ENCODE assay signal across 11 cellular contexts in the genomic region with DNA sequence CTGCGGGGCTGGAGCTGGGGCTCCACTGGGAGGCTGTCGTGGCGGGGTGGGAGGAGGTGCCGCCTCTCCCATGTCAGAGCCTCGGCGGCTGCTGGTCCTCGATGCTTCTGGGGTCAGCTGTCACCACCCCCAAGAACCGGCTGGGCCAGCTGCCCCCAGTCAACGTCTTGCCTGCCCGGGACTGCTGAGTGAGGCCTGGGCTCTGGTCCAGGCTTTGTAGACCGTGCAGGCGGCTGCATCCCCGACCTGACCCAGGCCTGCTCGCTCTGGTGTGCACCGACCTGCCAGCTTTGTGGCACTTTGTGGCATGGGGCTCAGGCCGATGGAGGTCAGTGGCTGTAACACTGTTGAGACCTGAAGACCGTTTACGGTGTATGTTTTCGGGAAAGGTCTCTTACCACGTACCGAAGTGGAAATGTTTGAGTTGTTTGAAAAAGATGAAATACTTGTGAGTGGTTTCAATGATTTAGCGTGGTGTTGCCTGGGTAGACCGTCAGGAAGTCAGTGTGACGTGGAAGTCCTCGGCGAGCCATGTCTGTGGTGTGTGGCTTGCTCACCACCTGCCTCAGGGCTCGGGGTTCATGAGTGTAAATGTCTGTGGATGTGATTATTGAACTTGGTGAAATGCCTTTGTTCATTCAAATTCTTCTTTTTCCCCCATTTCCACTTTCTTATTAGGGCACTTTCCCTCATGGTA. TPM values are rescaled to one million over a fixed set of nuclear protein-coding genes. Genes with fewer than 3 reads are reported as not detected.
A peak's percentile ranks its signal among the peaks of the same experiment; 100 is the strongest.
DNase-seq lines count a peak whose midpoint lies in the region; ATAC-seq and TF ChIP-seq lines count a peak whose summit lies in the region.
"Had no signal": no experiment of that assay in that cellular context is flagged by ENCODE, and none has a peak within 500 bp of the region (broad histone marks: within the 10 kb centered on the region; RNA-seq: fewer than 3 reads in every experiment).

No MANE protein-coding gene starts in this region.

- TF ChIP-seq RAD21 in IMR-90 (IDR thresholded peaks at IDR 0.05; ENCODE audit: low read length): no peak

- peaks cover 4% of the 10 kb centered on the region; the same call in 1 of the 2 replicates for H3K9me1 ChIP-seq in IMR-90 (ENCODE audit: insufficient read depth, low read length)

- ATAC-seq in IMR-90 (ENCODE audit: low read depth) (peak; percentile 44), heart right ventricle (peak; percentile 21 to 53 (median 38)), HG02981 (IDR thresholded peaks at IDR 0.05; ENCODE audit: unreplicated experiment) (no peak)
- ATAC-seq: HepG2, right lobe of liver had no signal

- no peak overlapping the region for H2BK120ac ChIP-seq in IMR-90 (ENCODE audit: low read depth, low read length)

- H3K36me3 ChIP-seq in IMR-90 (ENCODE audit: control insufficient read depth, insufficient read depth, low read length) (peaks cover 7% of the 10 kb centered on the region; the same call in 1 of the 2 replicates), heart right ventricle (peaks cover 0 to 63% (median 0%) of the 10 kb centered on the region in 9 donors)
- H3K36me3 ChIP-seq: right lobe of liver had no signal

- TF ChIP-seq POLR2A in IMR-90 (IDR thresholded peaks at IDR 0.05; ENCODE audit: low read depth, low read length): no peak

- WGBS in IMR-90 (ENCODE audit: extremely low coverage in 2 of 2, insufficient read length in 1 of 2), 2 experiments: 33% methylated on average over 5 of the region's 27 CpGs; no CpG with 5 or more reads in 1 of the 2 experiments
- 52 to 56% methylated on average over 27 of the region's 27 CpGs for WGBS in heart right ventricle, 2 donors

- H3K23ac ChIP-seq in IMR-90 (ENCODE audit: low read depth, low read length): no peak overlapping the region

- no TSS peak for BruUV-seq in IMR-90 (replicated peaks; lab: Mats Ljungman, UMichigan)

- no peak overlapping the region for H4K8ac ChIP-seq in IMR-90 (ENCODE audit: low read depth in 2 of 2, low read length in 2 of 2)

- intact Hi-C loops in IMR-90 (cut with micrococcal nuclease): no loop called here
- intact Hi-C loops in heart right ventricle (cut with DNase I): no loop called here

- dilution Hi-C loops in IMR-90 (cut with HindIII; ENCODE audit: low sequenced_read_pairs, unreplicated experiment): no loop called here

- H3K4ac ChIP-seq in IMR-90 (ENCODE audit: low read depth, low read length): no peak overlapping the region

- no peak overlapping the region for H2AFZ ChIP-seq in IMR-90 (replicated peaks; ENCODE audit: low read length, poor library complexity)

- H2BK20ac ChIP-seq in IMR-90 (ENCODE audit: low read depth, low read length): no peak overlapping the region

- no peak overlapping the region for H4K91ac ChIP-seq in IMR-90 (ENCODE audit: insufficient read depth, low read depth, low read length)

- H4K5ac ChIP-seq in IMR-90 (ENCODE audit: low read depth, low read length): no peak overlapping the region

- H3K18ac ChIP-seq in IMR-90 (ENCODE audit: low read depth, low read length): no peak overlapping the region

- TF ChIP-seq CTCF in IMR-90 (conservative IDR thresholded peaks at IDR 0.05; ENCODE audit: low read depth, low read length) (no peak), heart right ventricle (IDR thresholded peaks at IDR 0.05) (no peak)

- H3K9me3 ChIP-seq in IMR-90 (ENCODE audit: control insufficient read depth, insufficient read depth, low read length) (no peaks in the 10 kb centered on the region), heart right ventricle (no peaks in the 10 kb centered on the region)
- H3K9me3 ChIP-seq: right lobe of liver had no signal

- POLR2A ChIA-PET in IMR-90 (lab: Charles Lee; ENCODE audit: unreplicated experiment): no interaction called here

- peaks cover 0 to 13% of the 10 kb centered on the region in 2 experiments; a peak in 3 of 4 replicates for H3K79me1 ChIP-seq in IMR-90 (ENCODE audit: low read depth in 1 of 2, low read length in 2 of 2)

- no peak overlapping the region; the same call in 1 of the 2 replicates for H3K4me2 ChIP-seq in IMR-90 (ENCODE audit: low read depth, low read length)

- H4K20me1 ChIP-seq in IMR-90 (ENCODE audit: insufficient read depth, low read length): no peaks in the 10 kb centered on the region

- no peak overlapping the region for H3K9ac ChIP-seq in IMR-90 (ENCODE audit: low read depth, low read length)

- H3K14ac ChIP-seq in IMR-90 (replicated peaks; ENCODE audit: low read depth, low read length): no peak overlapping the region

- H3K27ac ChIP-seq in IMR-90 (ENCODE audit: insufficient read depth, low read length) (no peak overlapping the region), heart right ventricle (peak overlapping the region in 6 of 10 donors; percentile 2 to 78 (median 33))
- H3K27ac ChIP-seq: right lobe of liver had no signal

- no peak overlapping the region for H3K56ac ChIP-seq in IMR-90 (ENCODE audit: extremely low read depth, insufficient read depth, low read length)

- in situ Hi-C loops in IMR-90 (cut with MboI; ENCODE audit: low sequenced_read_pairs): no loop called here

- no peak overlapping the region for H2BK15ac ChIP-seq in IMR-90 (ENCODE audit: low read depth, low read length)

- no peak overlapping the region for H2AK5ac ChIP-seq in IMR-90 (ENCODE audit: low read depth, low read length)

- H2AK9ac ChIP-seq in IMR-90 (replicated peaks; ENCODE audit: low read depth, low read length, poor library complexity): no peak overlapping the region

- no peaks in the 10 kb centered on the region for H3K27me3 ChIP-seq in IMR-90 (ENCODE audit: control insufficient read depth, insufficient read depth, low read length)
- no peaks in the 10 kb centered on the region for H3K27me3 ChIP-seq in heart right ventricle
- H3K27me3 ChIP-seq: right lobe of liver had no signal

- DNase-seq in IMR-90: peak; percentile 8
- peak; percentile 27 for DNase-seq in activated T-cell treated with anti-CD3 and anti-CD28 coated beads for 48 hours (ENCODE audit: low read depth)
- DNase-seq in heart right ventricle: peak; percentile 30 to 57
- peak in 2 of 3 donors; percentile 24 to 36 for DNase-seq in stimulated activated CD4-positive, alpha-beta T cell treated with anti-CD3 and anti-CD28 coated beads, TNF-alpha, amount 100 ng/mL, for 48 hours (ENCODE audit: low read depth in 3 of 3)
- no peak for DNase-seq in NCI-H524 treated with DMSO at 0.1 percent for 48 hours (lab: John Stamatoyannopoulos, UW)
- no peak for DNase-seq in NCI-H526 treated with DMSO at 0.1 percent for 48 hours (lab: John Stamatoyannopoulos, UW)
- no peak for DNase-seq in SW480 (ENCODE audit: low spot score)
- DNase-seq: DMS79 had no signal

- H3K4me1 ChIP-seq in IMR-90 (ENCODE audit: control insufficient read depth, insufficient read depth, low read length) (peaks cover 7% of the 10 kb centered on the region), heart right ventricle (peaks cover 14 to 67% (median 45%) of the 10 kb centered on the region in 9 donors)

- no peak overlapping the region for H3K4me3 ChIP-seq in IMR-90 (ENCODE audit: insufficient read depth, low read depth, low read length)
- H3K4me3 ChIP-seq in heart right ventricle: no peak overlapping the region
- H3K4me3 ChIP-seq: right lobe of liver had no signal

- H2BK5ac ChIP-seq in IMR-90 (ENCODE audit: low read depth, low read length, poor library complexity, severe bottlenecking): no peak overlapping the region

- CTCF ChIA-PET in IMR-90 (lab: Yijun Ruan, JAX): no interaction called here

TF ChIP-seq in IMR-90, 13 proteins besides CTCF, POLR2A, EP300 and RAD21:
- TF ChIP-seq FOS (IDR thresholded peaks at IDR 0.05; ENCODE audit: low read depth, low read length) (no peak), CEBPB (IDR thresholded peaks at IDR 0.05; ENCODE audit: low read depth, low read length) (no peak), NFE2L2 (IDR thresholded peaks at IDR 0.05; ENCODE audit: low read depth, low read length) (no peak), RCOR1 (IDR thresholded peaks at IDR 0.05; ENCODE audit: insufficient replicate concordance, low read length) (no peak), CHD1 (IDR thresholded peaks at IDR 0.05; ENCODE audit: low read depth, low read length) (no peak), MAZ (IDR thresholded peaks at IDR 0.05; ENCODE audit: borderline replicate concordance, low read depth, low read length) (no peak), RFX5 (IDR thresholded peaks at IDR 0.05; ENCODE audit: low read depth, low read length) (no peak), SMC3 (IDR thresholded peaks at IDR 0.05; ENCODE audit: low read depth, low read length) (no peak), MXI1 (IDR thresholded peaks at IDR 0.05; ENCODE audit: borderline replicate concordance, low read depth, low read length) (no peak), BHLHE40 (IDR thresholded peaks at IDR 0.05; ENCODE audit: low read depth, low read length) (no peak)
- TF ChIP-seq, protein P1, sequence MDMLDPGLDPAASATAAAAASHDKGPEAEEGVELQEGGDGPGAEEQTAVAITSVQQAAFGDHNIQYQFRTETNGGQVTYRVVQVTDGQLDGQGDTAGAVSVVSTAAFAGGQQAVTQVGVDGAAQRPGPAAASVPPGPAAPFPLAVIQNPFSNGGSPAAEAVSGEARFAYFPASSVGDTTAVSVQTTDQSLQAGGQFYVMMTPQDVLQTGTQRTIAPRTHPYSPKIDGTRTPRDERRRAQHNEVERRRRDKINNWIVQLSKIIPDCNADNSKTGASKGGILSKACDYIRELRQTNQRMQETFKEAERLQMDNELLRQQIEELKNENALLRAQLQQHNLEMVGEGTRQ (IDR thresholded peaks at IDR 0.05; ENCODE audit: low read depth, low read length): no peak
- TF ChIP-seq, protein P2, sequence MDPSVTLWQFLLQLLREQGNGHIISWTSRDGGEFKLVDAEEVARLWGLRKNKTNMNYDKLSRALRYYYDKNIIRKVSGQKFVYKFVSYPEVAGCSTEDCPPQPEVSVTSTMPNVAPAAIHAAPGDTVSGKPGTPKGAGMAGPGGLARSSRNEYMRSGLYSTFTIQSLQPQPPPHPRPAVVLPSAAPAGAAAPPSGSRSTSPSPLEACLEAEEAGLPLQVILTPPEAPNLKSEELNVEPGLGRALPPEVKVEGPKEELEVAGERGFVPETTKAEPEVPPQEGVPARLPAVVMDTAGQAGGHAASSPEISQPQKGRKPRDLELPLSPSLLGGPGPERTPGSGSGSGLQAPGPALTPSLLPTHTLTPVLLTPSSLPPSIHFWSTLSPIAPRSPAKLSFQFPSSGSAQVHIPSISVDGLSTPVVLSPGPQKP (IDR thresholded peaks at IDR 0.05; ENCODE audit: borderline replicate concordance, low read depth, low read length): no peak

RNA-seq across cellular contexts. Expression of a gene that starts 53.2 kb away (rescaled TPM):
- not detected in 2 replicates for total RNA-seq in IMR-90 (2012; rRNA removed)
- not detected in 2 replicates for polyA plus RNA-seq in IMR-90 (2012; rRNA removed)
- polyA plus RNA-seq in IMR-90 (2012; cell fraction: cytosol; rRNA removed): not detected in 2 replicates
- polyA plus RNA-seq in IMR-90 (2012; cell fraction: nucleus; rRNA removed; ENCODE audit: low replicate concordance): 0.07 TPM in 1 of 2 replicates, not detected in the other
- under 1 TPM in 3 of 10 donors, not detected in 7; 0.11 to 0.20 (median 0.15) TPM for total RNA-seq in heart right ventricle
- polyA plus RNA-seq in heart right ventricle: under 1 TPM; 0.14 to 0.15 TPM
- total RNA-seq: HepG2, right lobe of liver had no signal
- polyA plus RNA-seq: HepG2 had no signal

Comparison
In these comparisons a context has a peak if more than half of its experiments do, and no peak if none do; other contexts are left out.
1. DNase-seq: peak in IMR-90 (single experiment), activated T-cell treated with anti-CD3 and anti-CD28 coated beads for 48 hours (single experiment), heart right ventricle (2 of 2) and stimulated activated CD4-positive, alpha-beta T cell treated with anti-CD3 and anti-CD28 coated beads, TNF-alpha, amount 100 ng/mL, for 48 hours (2 of 3); none in NCI-H524 treated with DMSO at 0.1 percent for 48 hours (single experiment), NCI-H526 treated with DMSO at 0.1 percent for 48 hours (single experiment) and SW480 (single experiment).